In genomic region chr6:160532315-160532714, GRCh38 we compare ENCODE assay signal across 9 cellular contexts.
"Had no signal": no experiment of that assay in that cellular context is flagged by ENCODE, and none has a peak within 500 bp of the region (broad histone marks: within the 10 kb centered on the region; RNA-seq: fewer than 3 reads in every experiment).

No MANE protein-coding gene starts in this region.

- H3K9me3 Mint-ChIP-seq: HFFc6 had no signal

- H3K4me2 ChIP-seq: GM23338 had no signal

- H3K36me3 ChIP-seq: HAP-1 had no signal

- H3K4me3 Mint-ChIP-seq: GM23338, H9, HFFc6 had no signal

- ATAC-seq: GM23338, HCT116 had no signal

- H3K27ac Mint-ChIP-seq: GM23338, H9, HFFc6 had no signal

- H3K4me1 Mint-ChIP-seq: GM23338, H9 had no signal

- DNase-seq: GM23248, GOT3, H7, H9, HCEC 1CT, HFFc6 had no signal

- H2AFZ ChIP-seq: GM23248, GM23338 had no signal

- H3K27ac ChIP-seq: GM23248 had no signal

- H3K4me3 ChIP-seq: GM23248, GM23338, HAP-1 had no signal

- H3K9me3 ChIP-seq: HAP-1 had no signal

- H3K4me1 ChIP-seq: HAP-1 had no signal

- H3K9ac ChIP-seq: GM23248 had no signal
